1 cellular context compared by ENCODE assay signal in genomic region chr5:133260715-133261114, GRCh38.
TF ChIP-seq lines count a peak whose summit lies in the region.

No MANE protein-coding gene starts in this region.

TF ChIP-seq in SK-N-SH treated with all-trans-retinoic acid at 6 μM for 48 hours, 23 proteins besides CTCF, POLR2A, EP300 and RAD21 (continued from another document):
- TF ChIP-seq, protein P1, sequence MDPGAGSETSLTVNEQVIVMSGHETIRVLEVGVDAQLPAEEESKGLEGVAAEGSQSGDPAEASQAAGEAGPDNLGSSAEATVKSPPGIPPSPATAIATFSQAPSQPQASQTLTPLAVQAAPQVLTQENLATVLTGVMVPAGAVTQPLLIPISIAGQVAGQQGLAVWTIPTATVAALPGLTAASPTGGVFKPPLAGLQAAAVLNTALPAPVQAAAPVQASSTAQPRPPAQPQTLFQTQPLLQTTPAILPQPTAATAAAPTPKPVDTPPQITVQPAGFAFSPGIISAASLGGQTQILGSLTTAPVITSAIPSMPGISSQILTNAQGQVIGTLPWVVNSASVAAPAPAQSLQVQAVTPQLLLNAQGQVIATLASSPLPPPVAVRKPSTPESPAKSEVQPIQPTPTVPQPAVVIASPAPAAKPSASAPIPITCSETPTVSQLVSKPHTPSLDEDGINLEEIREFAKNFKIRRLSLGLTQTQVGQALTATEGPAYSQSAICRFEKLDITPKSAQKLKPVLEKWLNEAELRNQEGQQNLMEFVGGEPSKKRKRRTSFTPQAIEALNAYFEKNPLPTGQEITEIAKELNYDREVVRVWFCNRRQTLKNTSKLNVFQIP (CRISPR knock-in tag; IDR thresholded peaks at IDR 0.05; ENCODE audit: borderline replicate concordance, low read depth): no peak
